In genomic region chr18:527136-527535, GRCh38 we compare ENCODE assay signal across 23 cellular contexts. TPM values are rescaled to one million over a fixed set of nuclear protein-coding genes. Genes with fewer than 3 reads are reported as not detected.
DNase-seq lines count a peak whose midpoint lies in the region; ATAC-seq and TF ChIP-seq lines count a peak whose summit lies in the region.
"Had no signal": no experiment of that assay in that cellular context is flagged by ENCODE, and none has a peak within 500 bp of the region (broad histone marks: within the 10 kb centered on the region; RNA-seq: fewer than 3 reads in every experiment).

No MANE protein-coding gene starts in this region.

- H3K9ac ChIP-seq in neural progenitor cell = no peak overlapping the region
- H3K9ac ChIP-seq: KMS-11 had no signal

- DNase-seq in EH (ENCODE audit: low read depth) = peak; percentile 48
- DNase-seq in choroid plexus epithelial cell (ENCODE audit: low read depth) = peak; percentile 57
- peak; percentile 65 for DNase-seq in iris pigment epithelial cell (ENCODE audit: low read depth)
- DNase-seq in neural progenitor cell (ENCODE audit: low spot score) = no peak
- DNase-seq in GM13977 (ENCODE audit: low spot score) = no peak
- DNase-seq in caudate nucleus (lab: John Stamatoyannopoulos, UW) = no peak
- DNase-seq in thyroid gland = no peak
- DNase-seq: 8988T; AML-193; C1 segment of cervical spinal cord; CD8-positive, alpha-beta T cell; DND-41; NCI-H1105; NCI-H146; NCI-H2029; NCI-H446; NCI-H526; OCI-M1; SJCRH30 had no signal

- H3K9me3 ChIP-seq in neural progenitor cell (ENCODE audit: low read depth) = no peaks in the 10 kb centered on the region
- no peaks in the 10 kb centered on the region for H3K9me3 ChIP-seq in thyroid gland
- H3K9me3 ChIP-seq: SJCRH30 had no signal

- H3K36me3 Mint-ChIP-seq in neural progenitor cell = peaks cover 1% of the 10 kb centered on the region
- H3K36me3 Mint-ChIP-seq: CD8-positive, alpha-beta T cell had no signal

- H3K79me2 ChIP-seq in neural progenitor cell (ENCODE audit: low read depth) = no peaks in the 10 kb centered on the region

- peaks cover 33% of the 10 kb centered on the region for H3K4me1 Mint-ChIP-seq in neural progenitor cell

- H3K27me3 ChIP-seq in neural progenitor cell (no peaks in the 10 kb centered on the region), thyroid gland (no peaks in the 10 kb centered on the region)
- H3K27me3 ChIP-seq: SJCRH30 had no signal

- H3K4me1 ChIP-seq in neural progenitor cell = no peaks in the 10 kb centered on the region
- no peaks in the 10 kb centered on the region for H3K4me1 ChIP-seq in thyroid gland
- H3K4me1 ChIP-seq: SJCRH30 had no signal

- in situ Hi-C loops in GM13977 (cut with MboI; ENCODE audit: low pct_unique_long_range_greater_than_20kb, low sequenced_read_pairs, unreplicated experiment) = no loop called here

- no peak for TF ChIP-seq POLR2A in thyroid gland (IDR thresholded peaks at IDR 0.05)

- ATAC-seq in HG03196 (IDR thresholded peaks at IDR 0.05; ENCODE audit: unreplicated experiment) = no peak
- ATAC-seq: CD8-positive, alpha-beta T cell had no signal

- H4K20me1 ChIP-seq in neural progenitor cell (ENCODE audit: low read depth) = no peaks in the 10 kb centered on the region

- no peaks in the 10 kb centered on the region for H3K9me3 Mint-ChIP-seq in neural progenitor cell
- H3K9me3 Mint-ChIP-seq: CD8-positive, alpha-beta T cell had no signal

- H3K4me3 ChIP-seq in choroid plexus epithelial cell (ENCODE audit: low read depth, low read length) (no peak overlapping the region), neural progenitor cell (no peak overlapping the region), thyroid gland (replicated peaks in 1 of 3) (no peak overlapping the region)
- H3K4me3 ChIP-seq: SJCRH30 had no signal

- no peaks in the 10 kb centered on the region for H3F3A ChIP-seq in neural progenitor cell (ENCODE audit: low read depth)

- H3K27ac ChIP-seq in neural progenitor cell = no peak overlapping the region
- H3K27ac ChIP-seq in caudate nucleus (ENCODE audit: low read depth, low read length) = no peak overlapping the region
- no peak overlapping the region for H3K27ac ChIP-seq in thyroid gland
- H3K27ac ChIP-seq: KMS-11, SJCRH30 had no signal

- H3K36me3 ChIP-seq in neural progenitor cell (no peaks in the 10 kb centered on the region), thyroid gland (no peaks in the 10 kb centered on the region)
- H3K36me3 ChIP-seq: SJCRH30 had no signal

- H2AFZ ChIP-seq in neural progenitor cell (replicated peaks) = no peak overlapping the region

- peaks cover 4% of the 10 kb centered on the region for H3K27me3 Mint-ChIP-seq in neural progenitor cell (ENCODE audit: insufficient read depth, low read depth)

- TF ChIP-seq CTCF in choroid plexus epithelial cell (conservative IDR thresholded peaks at IDR 0.05; ENCODE audit: low read depth, low read length) (no peak), neural progenitor cell (IDR thresholded peaks at IDR 0.05) (no peak), GM13977 (IDR thresholded peaks at IDR 0.05; ENCODE audit: extremely low read depth, insufficient read depth, missing control alignments) (no peak), thyroid gland (IDR thresholded peaks at IDR 0.05) (no peak)

- intact Hi-C loops in thyroid gland (cut with DNase I) = no loop called here

- no peak overlapping the region for H3K4me2 ChIP-seq in neural progenitor cell
- H3K4me2 ChIP-seq: KMS-11 had no signal

- 3 to 9% methylated on average over 1 of the region's 1 CpG for whole genome bisulfite sequencing in thyroid gland, 2 donors

- peak overlapping the region; percentile 10 for H3K27ac Mint-ChIP-seq in neural progenitor cell
- H3K27ac Mint-ChIP-seq: CD8-positive, alpha-beta T cell had no signal

- H3K4me3 Mint-ChIP-seq in neural progenitor cell = no peak overlapping the region
- H3K4me3 Mint-ChIP-seq: CD8-positive, alpha-beta T cell had no signal

RNA-seq across cellular contexts. Expression of gene COLEC12, which starts 26.6 kb away (rescaled TPM):
- total RNA-seq in neural progenitor cell (ENCODE audit: low replicate concordance) (2.0 and 2.1 TPM in 2 replicates), thyroid gland (10 to 100 TPM in 3 of 4 donors, 1 to 10 TPM in 1; 6.3 to 34.7 (median 19.8) TPM)
- total RNA-seq: CD8-positive, alpha-beta T cell; HT1080; SJCRH30 had no signal

RNA-seq across cellular contexts. Expression of gene CETN1, which starts 53.0 kb away (rescaled TPM):
- total RNA-seq in neural progenitor cell (ENCODE audit: low replicate concordance) (not detected in 2 replicates), thyroid gland (under 1 TPM in 1 of 4 donors, not detected in 3; 0.27 TPM)
- total RNA-seq: CD8-positive, alpha-beta T cell; G401; HT1080; SJCRH30 had no signal

Comparison
In these comparisons a context has a peak if more than half of its experiments do, and no peak if none do; other contexts are left out.
1. DNase-seq: peak in EH (single experiment), choroid plexus epithelial cell (single experiment) and iris pigment epithelial cell (single experiment); none in neural progenitor cell (single experiment), GM13977 (single experiment), caudate nucleus (0 of 61) and thyroid gland (0 of 2).